Comparison of ENCODE assay signal across 8 cellular contexts in the genomic region with DNA sequence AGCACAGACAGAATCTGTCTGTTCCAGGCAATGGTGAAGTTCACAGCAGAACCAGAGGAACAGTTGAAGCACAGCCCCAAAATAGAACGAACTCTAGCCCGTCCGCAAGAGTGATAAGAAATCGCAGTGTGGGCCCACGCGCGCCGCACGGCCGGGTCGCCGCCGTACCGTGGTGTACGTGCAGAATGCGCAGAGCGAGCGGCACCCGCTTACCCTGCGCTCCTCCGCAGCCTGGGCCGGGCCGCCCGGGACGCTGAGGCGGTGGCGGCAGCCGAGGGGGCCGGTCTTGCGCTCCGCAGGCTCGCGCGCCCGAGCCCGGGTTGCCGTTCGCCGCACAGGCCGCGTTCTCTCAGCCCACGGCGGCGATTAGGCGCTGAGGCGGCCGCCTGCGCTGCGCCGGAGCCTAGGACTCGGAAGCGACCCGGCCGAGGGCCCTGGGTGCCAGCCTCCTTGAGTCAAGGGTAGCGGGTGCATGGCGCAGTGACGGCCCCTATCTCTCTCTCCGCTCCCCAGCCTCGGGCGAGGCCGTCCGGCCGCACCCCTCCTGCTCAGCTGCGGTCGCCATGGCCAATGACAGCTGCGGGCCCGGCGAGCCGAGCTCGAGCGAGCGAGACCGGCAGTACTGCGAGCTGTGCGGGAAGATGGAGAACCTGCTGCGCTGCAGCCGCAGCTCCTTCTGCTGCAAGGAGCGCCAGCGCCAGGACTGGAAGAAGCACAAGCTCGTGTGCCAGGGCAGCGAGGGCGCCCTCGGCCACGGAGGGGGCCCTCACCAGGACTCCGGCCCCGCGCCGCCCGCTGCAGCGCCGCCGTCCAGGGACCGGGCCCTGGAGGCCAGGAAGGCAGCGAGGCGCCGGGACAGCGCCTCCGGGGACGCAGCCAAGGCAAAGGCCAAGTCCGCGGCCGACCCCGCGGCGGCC. TPM values are rescaled to one million over a fixed set of nuclear protein-coding genes. Genes with fewer than 3 reads are reported as not detected.
DNase-seq lines count a peak whose midpoint lies in the region; ATAC-seq and TF ChIP-seq lines count a peak whose summit lies in the region.

No MANE protein-coding gene starts in this region.

- TF ChIP-seq POLR2A in upper lobe of left lung (IDR thresholded peaks at IDR 0.05) = peak in 2 of 4 donors; percentile 42 to 68

- intact Hi-C loops in CD14-positive monocyte (cut with micrococcal nuclease) (no loop called here), heart right ventricle (cut with DNase I) (loop anchor here in 2 of 10 donors (1.0 to 5.0 kb wide), 2 partner anchors 21 to 36 kb away; partner anchors contain the start of gene WDR73 (in 1 of the 2)), posterior cingulate gyrus (cut with DNase I) (loop anchor here (5.0 kb wide), 1 partner anchor 46 kb away; no protein-coding TSS in a partner anchor)

- H3K9me3 Mint-ChIP-seq in CD14-positive monocyte = no peaks in the 10 kb centered on the region

- H3K27ac ChIP-seq in HUES48 (ENCODE audit: low read depth, low read length) (no peak overlapping the region), heart right ventricle (peak overlapping the region; percentile 92 to 100 (median 98)), upper lobe of left lung (peak overlapping the region; percentile 89 to 94 (median 93))

- peak overlapping the region; percentile 72 for H3K4me3 ChIP-seq in HUES48 (ENCODE audit: low read depth, low read length)
- peak overlapping the region; percentile 88 for H3K4me3 ChIP-seq in adipocyte (ENCODE audit: low read length)
- H3K4me3 ChIP-seq in heart right ventricle = peak overlapping the region; percentile 42 to 85 (median 72)
- H3K4me3 ChIP-seq in upper lobe of left lung = peak overlapping the region; percentile 55 to 73 (median 66)

- WGBS in heart right ventricle, 2 donors = 0 to 1% methylated on average over 105 of the region's 105 CpGs
- WGBS in upper lobe of left lung, 2 donors = 1% methylated on average over 20 to 68 of the region's 105 CpGs

- ATAC-seq in heart right ventricle = peak; percentile 53 to 81 (median 75)
- ATAC-seq in upper lobe of left lung (ENCODE audit: low FRiP score in 2 of 2) = peak; percentile 81 to 90

- peaks cover 40% of the 10 kb centered on the region for H3K4me1 Mint-ChIP-seq in CD14-positive monocyte

- H3K9me3 ChIP-seq in HUES48 (ENCODE audit: control insufficient read depth, insufficient read depth, low read length) = no peaks in the 10 kb centered on the region
- no peaks in the 10 kb centered on the region for H3K9me3 ChIP-seq in adipocyte (ENCODE audit: control insufficient read depth, low read length)
- H3K9me3 ChIP-seq in heart right ventricle = no peaks in the 10 kb centered on the region
- no peaks in the 10 kb centered on the region for H3K9me3 ChIP-seq in upper lobe of left lung

- H3K4me3 Mint-ChIP-seq in CD14-positive monocyte = peak overlapping the region; percentile 88 to 99

- peak overlapping the region; percentile 57 to 94 (median 91) for H3K27ac Mint-ChIP-seq in CD14-positive monocyte

- H3K27me3 ChIP-seq in HUES48 (ENCODE audit: control insufficient read depth, insufficient read depth, low read length) (peaks cover 28% of the 10 kb centered on the region), adipocyte (replicated peaks; ENCODE audit: control insufficient read depth, insufficient read depth, low read length) (no peaks in the 10 kb centered on the region), heart right ventricle (no peaks in the 10 kb centered on the region), upper lobe of left lung (no peaks in the 10 kb centered on the region)

- peaks cover 12 to 27% of the 10 kb centered on the region in 2 donors for H3K36me3 Mint-ChIP-seq in CD14-positive monocyte

- TF ChIP-seq CTCF in CD14-positive monocyte (IDR thresholded peaks at IDR 0.05) = no peak
- TF ChIP-seq CTCF in GM20000 (IDR thresholded peaks at IDR 0.05; ENCODE audit: extremely low read depth, missing control alignments) = no peak
- TF ChIP-seq CTCF in heart right ventricle (IDR thresholded peaks at IDR 0.05) = no peak
- TF ChIP-seq CTCF in upper lobe of left lung (IDR thresholded peaks at IDR 0.05) = no peak

- no peaks in the 10 kb centered on the region for H3K36me3 ChIP-seq in HUES48 (ENCODE audit: control insufficient read depth, insufficient read depth, low read length)
- H3K36me3 ChIP-seq in adipocyte (ENCODE audit: control insufficient read depth, insufficient read depth, low read length, severe bottlenecking) = peaks cover 6% of the 10 kb centered on the region
- peaks cover 0 to 32% (median 0%) of the 10 kb centered on the region in 9 donors for H3K36me3 ChIP-seq in heart right ventricle
- peaks cover 0 to 21% (median 16%) of the 10 kb centered on the region in 4 donors for H3K36me3 ChIP-seq in upper lobe of left lung

- H3K4me1 ChIP-seq in HUES48 (ENCODE audit: control insufficient read depth, insufficient read depth, low read length) = peaks cover 19% of the 10 kb centered on the region; the same call in 1 of the 2 replicates
- H3K4me1 ChIP-seq in adipocyte (ENCODE audit: control insufficient read depth, insufficient read depth, low read length) = peaks cover 40% of the 10 kb centered on the region
- peaks cover 4 to 55% (median 45%) of the 10 kb centered on the region in 9 donors for H3K4me1 ChIP-seq in heart right ventricle
- H3K4me1 ChIP-seq in upper lobe of left lung = peaks cover 33 to 42% (median 39%) of the 10 kb centered on the region in 4 donors

- DNase-seq in CD14-positive monocyte (ENCODE audit: low spot score) = peak; percentile 70
- DNase-seq in GM20000 (ENCODE audit: low spot score) = peak; percentile 66
- DNase-seq in SW480 (ENCODE audit: low spot score) = peak; percentile 67
- peak; percentile 86 for DNase-seq in adipocyte (ENCODE audit: low read depth)
- DNase-seq in heart right ventricle = peak; percentile 62 to 78
- DNase-seq in posterior cingulate gyrus = peak; percentile 41 to 94 (median 65)
- DNase-seq in upper lobe of left lung = peak; percentile 83 to 95

- no peak overlapping the region for H3K9ac ChIP-seq in HUES48 (ENCODE audit: low read depth, low read length)
- H3K9ac ChIP-seq in adipocyte (ENCODE audit: low read length) = peak overlapping the region; percentile 93

- TF ChIP-seq EP300 in upper lobe of left lung (IDR thresholded peaks at IDR 0.05) = no peak

- no peaks in the 10 kb centered on the region for H3K27me3 Mint-ChIP-seq in CD14-positive monocyte (ENCODE audit: low read depth in 3 of 3)

RNA-seq across cellular contexts. Expression of gene WDR73, which starts 20.5 kb away (rescaled TPM):
- polyA plus RNA-seq in CD14-positive monocyte (10 to 100 TPM; 12.1 to 14.3 TPM), heart right ventricle (10 to 100 TPM; 16.7 to 18.4 TPM)
- total RNA-seq in heart right ventricle (10 to 100 TPM; 10.4 to 16.0 (median 13.9) TPM), upper lobe of left lung (100 to 1,000 TPM in 1 of 6 donors, 10 to 100 TPM in 5; 21.5 to 138 (median 35.8) TPM)

RNA-seq across cellular contexts. Expression of gene NMB, which starts 24.4 kb away (rescaled TPM):
- polyA plus RNA-seq in CD14-positive monocyte = under 1 TPM; 0.45 to 0.81 TPM
- total RNA-seq in heart right ventricle = 1 to 10 TPM in 9 of 10 donors, under 1 TPM in 1; 0.96 to 6.6 (median 2.1) TPM
- polyA plus RNA-seq in heart right ventricle = 1 to 10 TPM; 2.3 to 8.0 TPM
- total RNA-seq in upper lobe of left lung = 10 to 100 TPM in 1 of 6 donors, 1 to 10 TPM in 4, not detected in 1; 4.7 to 13.1 (median 5.7) TPM

RNA-seq across cellular contexts. Expression of gene ZSCAN2, which starts 32.8 kb away (rescaled TPM):
- polyA plus RNA-seq in CD14-positive monocyte (1 to 10 TPM; 1.7 to 3.4 TPM), heart right ventricle (1 to 10 TPM; 4.1 to 4.2 TPM)
- total RNA-seq in heart right ventricle (1 to 10 TPM; 3.7 to 8.1 (median 5.9) TPM), upper lobe of left lung (10 to 100 TPM in 1 of 6 donors, 1 to 10 TPM in 5; 4.1 to 11.0 (median 5.9) TPM)
